Comparison of ENCODE assay signal across 9 cellular contexts in the genomic region with DNA sequence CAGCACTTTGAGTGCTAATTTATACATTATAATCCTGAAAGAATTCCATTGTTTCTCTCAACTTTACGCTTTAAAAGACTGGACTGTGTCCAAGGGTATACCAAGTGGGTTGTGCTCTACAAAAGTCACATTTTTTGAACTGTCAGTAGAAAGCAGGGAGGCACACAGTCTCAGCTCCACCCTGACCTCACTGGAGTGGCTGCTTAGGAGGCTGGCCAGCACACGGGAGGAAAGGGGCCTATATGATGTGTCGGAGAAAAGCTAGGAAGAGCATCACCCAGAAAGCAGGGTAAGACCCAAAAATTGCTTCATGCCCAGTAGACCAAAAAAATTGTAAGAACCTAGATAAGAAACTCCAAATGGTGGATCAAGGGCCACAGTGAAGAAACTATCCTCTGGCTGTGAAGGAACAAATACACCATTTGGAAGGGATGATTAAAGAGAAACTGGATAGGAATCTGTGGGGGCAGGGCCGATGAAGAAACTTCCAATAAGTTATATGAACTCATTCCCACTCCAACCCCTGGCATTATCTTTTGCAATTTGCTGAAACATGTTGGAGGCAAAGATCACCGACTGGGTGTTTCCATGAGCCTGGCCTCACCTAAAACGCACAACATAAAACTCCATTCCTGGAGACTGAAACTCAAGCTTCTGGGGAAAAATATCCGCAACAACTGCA. TPM values are rescaled to one million over a fixed set of nuclear protein-coding genes. Genes with fewer than 3 reads are reported as not detected.
DNase-seq lines count a peak whose midpoint lies in the region; ATAC-seq, FAIRE-seq and TF ChIP-seq lines count a peak whose summit lies in the region.
"Had no signal": no experiment of that assay in that cellular context is flagged by ENCODE, and none has a peak within 500 bp of the region (broad histone marks: within the 10 kb centered on the region; RNA-seq: fewer than 3 reads in every experiment).

No MANE protein-coding gene starts in this region.

- no peaks in the 10 kb centered on the region for H3K9me3 ChIP-seq in K562 (replicated peaks; ENCODE audit: control insufficient read depth, insufficient read depth, low read depth, low read length)
- H3K9me3 ChIP-seq in tibial nerve: no peaks in the 10 kb centered on the region

- in situ Hi-C loops in K562 (cut with MboI): no loop called here

- ATAC-seq in activated T-cell treated with anti-CD3 and anti-CD28 coated beads, Interleukin-2, amount 50 U/mL, for 72 hours (replicated peaks in 1 of 2): no peak
- ATAC-seq in K562: no peak
- no peak for ATAC-seq in HG02870 (IDR thresholded peaks at IDR 0.05; ENCODE audit: unreplicated experiment)

- no peak for DNase-seq in activated T-cell treated with anti-CD3 and anti-CD28 coated beads, Interleukin-2, amount 50 U/mL, for 72 hours
- no peak for DNase-seq in activated T-cell treated with anti-CD3 and anti-CD28 coated beads, Interleukin-2, amount 50 U/mL, for 1 hour
- no peak for DNase-seq in K562 (ENCODE audit: extremely low read depth in 1 of 4, low spot score in 3 of 4)
- no peak for DNase-seq in lower leg skin (ENCODE audit: low spot score in 2 of 2)
- no peak for DNase-seq in tibial nerve (ENCODE audit: low spot score in 2 of 2)
- DNase-seq in NCI-H1105 treated with DMSO at 0.1 percent for 48 hours (lab: John Stamatoyannopoulos, UW): no peak
- no peak for DNase-seq in NOMO-1 treated with dmso at 0.1 percent for 144 hours (lab: John Stamatoyannopoulos, UW; ENCODE audit: unreplicated experiment)
- DNase-seq: activated CD4-positive, alpha-beta T cell treated with anti-CD3 and anti-CD28 coated beads for 48 hours had no signal

- no peaks in the 10 kb centered on the region for H3K79me2 ChIP-seq in K562 (ENCODE audit: control insufficient read depth, insufficient read depth, low read length)

- H3K27ac Mint-ChIP-seq in activated T-cell treated with anti-CD3 and anti-CD28 coated beads, Interleukin-2, amount 50 U/mL, for 72 hours: peak overlapping the region; percentile 19

- H3K4me1 Mint-ChIP-seq in activated T-cell treated with anti-CD3 and anti-CD28 coated beads, Interleukin-2, amount 50 U/mL, for 72 hours (ENCODE audit: low read depth): peaks cover 60% of the 10 kb centered on the region

- H3K27me3 ChIP-seq in K562 (ENCODE audit: control insufficient read depth in 2 of 2, insufficient read depth in 2 of 2, low read length in 2 of 2) (peaks cover 27 to 51% of the 10 kb centered on the region in 2 experiments), tibial nerve (no peaks in the 10 kb centered on the region)

- H3K36me3 Mint-ChIP-seq in activated T-cell treated with anti-CD3 and anti-CD28 coated beads, Interleukin-2, amount 50 U/mL, for 72 hours (ENCODE audit: insufficient read depth in 2 of 2): peaks cover 0 to 4% of the 10 kb centered on the region in 2 donors

- H3K9ac ChIP-seq in K562 (ENCODE audit: insufficient read depth in 1 of 2, low read depth in 2 of 2, low read length in 2 of 2): no peak overlapping the region; a peak in 1 of 4 replicates

- no peak for TF ChIP-seq RAD21 in K562 (CRISPR knock-in tag; conservative IDR thresholded peaks at IDR 0.05 in 1 of 2, IDR thresholded peaks at IDR 0.05 in 1 of 2)

- WGBS in K562 (ENCODE audit: insufficient coverage, low coverage, missing lambda C conversion rate): 12% methylated on average over 7 of the region's 7 CpGs
- WGBS in lower leg skin, 2 donors: 10 to 14% methylated on average over 7 of the region's 7 CpGs
- WGBS in tibial nerve, 2 donors: 20 to 30% methylated on average over 7 of the region's 7 CpGs

- H3K4me3 ChIP-seq in K562: no peak overlapping the region
- peak overlapping the region; percentile 75 for H3K4me3 ChIP-seq in lower leg skin (ENCODE audit: low read depth, poor library complexity, severe bottlenecking)
- peak overlapping the region; percentile 70 to 98 (median 92) for H3K4me3 ChIP-seq in tibial nerve

- no TSS peak for BruUV-seq in K562 (replicated peaks; lab: Mats Ljungman, UMichigan)

- H3K36me3 ChIP-seq in K562 (ENCODE audit: control insufficient read depth, insufficient read depth, low read length) (no peaks in the 10 kb centered on the region), tibial nerve (no peaks in the 10 kb centered on the region)

- CTCF ChIA-PET in K562 (lab: Yijun Ruan, JAX; ENCODE audit: low intra/inter-chr PET ratio): interaction anchor here (1.4 kb wide), 1 partner anchor 24 kb away, joined by 3 read pairs; no protein-coding TSS in a partner anchor

- peaks cover 15 to 26% of the 10 kb centered on the region in 2 experiments for H3K4me1 ChIP-seq in K562 (replicated peaks in 1 of 2; ENCODE audit: control insufficient read depth in 2 of 2, insufficient read depth in 2 of 2, low read length in 2 of 2)
- peaks cover 0 to 78% (median 57%) of the 10 kb centered on the region in 4 donors for H3K4me1 ChIP-seq in tibial nerve

- TF ChIP-seq EP300 in K562 (IDR thresholded peaks at IDR 0.05; ENCODE audit: low read length) (no peak), tibial nerve (IDR thresholded peaks at IDR 0.05) (no peak)

- peak overlapping the region; percentile 72; the same call in 1 of the 2 replicates for H2AFZ ChIP-seq in K562 (ENCODE audit: low read depth, low read length)

- no peak for FAIRE-seq in K562 (lab: Jason Lieb, UNC)

- no peak overlapping the region for H3K27ac ChIP-seq in K562 (ENCODE audit: extremely low read depth, low read depth, low read length)
- peak overlapping the region; percentile 82 to 99 (median 96) for H3K27ac ChIP-seq in tibial nerve

- no peaks in the 10 kb centered on the region for H3K27me3 Mint-ChIP-seq in activated T-cell treated with anti-CD3 and anti-CD28 coated beads, Interleukin-2, amount 50 U/mL, for 72 hours (ENCODE audit: low read depth)

- POLR2A ChIA-PET in K562 (lab: Yijun Ruan, JAX): interaction anchor here (0.8 to 1.1 kb wide), 2 partner anchors 16 to 24 kb away, joined by 3 read pairs; no protein-coding TSS in a partner anchor

- TF ChIP-seq POLR2A in K562 (conservative IDR thresholded peaks at IDR 0.05): no peak
- no peak for TF ChIP-seq POLR2A in lower leg skin (IDR thresholded peaks at IDR 0.05)
- TF ChIP-seq POLR2A in tibial nerve (IDR thresholded peaks at IDR 0.05): no peak

- peaks cover 4% of the 10 kb centered on the region; the same call in 1 of the 2 replicates for H4K20me1 ChIP-seq in K562 (replicated peaks; ENCODE audit: control insufficient read depth, insufficient read depth, low read length)

- H3K4me2 ChIP-seq in K562 (ENCODE audit: insufficient read depth, low read length): peak overlapping the region; percentile 77

- peak overlapping the region; percentile 93 to 94 for H3K4me3 Mint-ChIP-seq in activated T-cell treated with anti-CD3 and anti-CD28 coated beads, Interleukin-2, amount 50 U/mL, for 72 hours

- TF ChIP-seq CTCF in K562 (IDR thresholded peaks at IDR 0.05 in 2 of 3, conservative IDR thresholded peaks at IDR 0.05 in 1 of 3; ENCODE audit: insufficient read depth in 2 of 3, low read depth in 1 of 3, low read length in 3 of 3) (no peak), lower leg skin (IDR thresholded peaks at IDR 0.05) (no peak), tibial nerve (IDR thresholded peaks at IDR 0.05) (no peak)

- intact Hi-C loops in K562 (cut with micrococcal nuclease): no loop called here
- intact Hi-C loops in lower leg skin (cut with DNase I; ENCODE audit: low total_unique reads): no loop called here

- no peaks in the 10 kb centered on the region for H3K9me3 Mint-ChIP-seq in activated T-cell treated with anti-CD3 and anti-CD28 coated beads, Interleukin-2, amount 50 U/mL, for 72 hours

- H3K9me1 ChIP-seq in K562 (ENCODE audit: control insufficient read depth, insufficient read depth, low read length): no peaks in the 10 kb centered on the region

RNA-seq across cellular contexts. Expression of a gene that starts 1.9 kb away (rescaled TPM):
- total RNA-seq in activated T-cell treated with anti-CD3 and anti-CD28 coated beads, Interleukin-2, amount 50 U/mL, for 72 hours: 100 to 1,000 TPM in 1 of 2 donors, 10 to 100 TPM in 1; 76.6 to 138 TPM
- not detected in 2 replicates for total RNA-seq in K562 (2011; cell fraction: chromatin; rRNA removed; ENCODE audit: low replicate concordance)
- total RNA-seq in K562 (2011; cell fraction: nucleolus; rRNA removed): not detected in 2 replicates
- total RNA-seq in K562 (2011; cell fraction: nucleoplasm; rRNA removed): not detected in 2 replicates
- 0.41 TPM in 1 of 2 replicates, not detected in the other for total RNA-seq in K562 (2014; rRNA removed)
- total RNA-seq in K562 (2014; rRNA removed; fragmentation: Illumina TruSeq; extraction: Trizol): 0.35 and 0.44 TPM in 2 replicates
- not detected in 2 replicates for total RNA-seq in K562 (2015; rRNA removed; fragmentation: Illumina TruSeq; extraction: Trizol)
- 1.6 and 3.2 TPM in 2 replicates for total RNA-seq in K562 (2021)
- 0.61 and 0.73 TPM in 2 replicates for polyA plus RNA-seq in K562 (2011; rRNA removed)
- polyA plus RNA-seq in K562 (2011; cell fraction: cytosol; rRNA removed): 0.16 and 0.52 TPM in 2 replicates
- polyA plus RNA-seq in K562 (2011; cell fraction: nucleus; rRNA removed): 0.29 TPM in 1 of 2 replicates, not detected in the other
- 1.0 and 1.8 TPM in 2 replicates for polyA plus RNA-seq in K562 (2012)
- 0.28 and 0.56 TPM in 2 replicates for polyA plus RNA-seq in K562 (2014; fragmentation: Illumina TruSeq; extraction: Trizol)
- under 1 TPM in 1 of 2 experiments, not detected in 1; 0.32 TPM for polyA plus RNA-seq in K562 (2014; fragmentation: Nextera tagmentation; extraction: Ambion mirVana)
- polyA plus RNA-seq in K562 (2014; rRNA removed): not detected in 2 replicates
- 0.93 TPM in 1 of 2 replicates, not detected in the other for polyA minus RNA-seq in K562 (2011; rRNA and poly(A)+ RNA removed)
- 1.6 and 5.2 TPM in 2 replicates for polyA minus RNA-seq in K562 (2011; cell fraction: cytosol; rRNA and poly(A)+ RNA removed)
- 0.67 TPM in 1 of 2 replicates, not detected in the other for polyA minus RNA-seq in K562 (2011; cell fraction: nucleus; rRNA and poly(A)+ RNA removed)
- 100 to 1,000 TPM in 2 of 4 donors, 10 to 100 TPM in 2; 74.8 to 153 (median 102) TPM for total RNA-seq in lower leg skin
- total RNA-seq in tibial nerve: 100 to 1,000 TPM; 108 to 230 (median 192) TPM

RNA-seq across cellular contexts. Expression of a gene that starts 45.0 kb away (rescaled TPM):
- 100 to 1,000 TPM; 252 to 355 TPM for total RNA-seq in activated T-cell treated with anti-CD3 and anti-CD28 coated beads, Interleukin-2, amount 50 U/mL, for 72 hours
- 8.2 and 16.0 TPM in 2 replicates for total RNA-seq in K562 (2011; cell fraction: chromatin; rRNA removed; ENCODE audit: low replicate concordance)
- total RNA-seq in K562 (2011; cell fraction: nucleolus; rRNA removed): 24.5 and 29.5 TPM in 2 replicates
- 28.2 and 33.8 TPM in 2 replicates for total RNA-seq in K562 (2011; cell fraction: nucleoplasm; rRNA removed)
- 131 and 186 TPM in 2 replicates for total RNA-seq in K562 (2014; rRNA removed)
- total RNA-seq in K562 (2014; rRNA removed; fragmentation: Illumina TruSeq; extraction: Trizol): 145 and 169 TPM in 2 replicates
- total RNA-seq in K562 (2015; rRNA removed; fragmentation: Illumina TruSeq; extraction: Trizol): 239 and 240 TPM in 2 replicates
- 159 and 182 TPM in 2 replicates for total RNA-seq in K562 (2021)
- 166 and 235 TPM in 2 replicates for polyA plus RNA-seq in K562 (2011; rRNA removed)
- 256 and 294 TPM in 2 replicates for polyA plus RNA-seq in K562 (2011; cell fraction: cytosol; rRNA removed)
- 41.5 and 53.2 TPM in 2 replicates for polyA plus RNA-seq in K562 (2011; cell fraction: nucleus; rRNA removed)
- 402 and 871 TPM in 2 replicates for polyA plus RNA-seq in K562 (2012)
- 442 and 587 TPM in 2 replicates for polyA plus RNA-seq in K562 (2014; fragmentation: Illumina TruSeq; extraction: Trizol)
- polyA plus RNA-seq in K562 (2014; fragmentation: Nextera tagmentation; extraction: Ambion mirVana): 100 to 1,000 TPM; 790 to 808 TPM
- polyA plus RNA-seq in K562 (2014; rRNA removed): 180 and 278 TPM in 2 replicates
- polyA minus RNA-seq in K562 (2011; rRNA and poly(A)+ RNA removed): 99.7 and 166 TPM in 2 replicates
- 79.1 and 110 TPM in 2 replicates for polyA minus RNA-seq in K562 (2011; cell fraction: cytosol; rRNA and poly(A)+ RNA removed)
- polyA minus RNA-seq in K562 (2011; cell fraction: nucleus; rRNA and poly(A)+ RNA removed): 24.4 and 26.1 TPM in 2 replicates
- total RNA-seq in lower leg skin: 100 to 1,000 TPM; 394 to 516 (median 448) TPM
- total RNA-seq in tibial nerve: 100 to 1,000 TPM in 3 of 4 donors, 10 to 100 TPM in 1; 85.0 to 267 (median 145) TPM

Comparison
In these comparisons a context has a peak if more than half of its experiments do, and no peak if none do; other contexts are left out.
1. RNA of a gene that starts 1.9 kb away (total RNA-seq): 108 to 230 TPM in tibial nerve, 76.6 to 138 TPM in activated T-cell treated with anti-CD3 and anti-CD28 coated beads, Interleukin-2, amount 50 U/mL, for 72 hours and 74.8 to 153 TPM in lower leg skin; 0.35 to 3.2 TPM in K562; every median in the first group is over 10 times any median in the second.